9 cellular contexts compared by ENCODE assay signal in genomic region chr6:15036690-15037245, GRCh38.
DNase-seq lines count a peak whose midpoint lies in the region; ATAC-seq and TF ChIP-seq lines count a peak whose summit lies in the region.
"Had no signal": no experiment of that assay in that cellular context is flagged by ENCODE, and none has a peak within 500 bp of the region (broad histone marks: within the 10 kb centered on the region; RNA-seq: fewer than 3 reads in every experiment).

No MANE protein-coding gene starts in this region.

- H3K27ac ChIP-seq in HCT116 (ENCODE audit: low read depth, low read length): no peak overlapping the region

- CTCF ChIA-PET in HCT116 (lab: Charles Lee): no interaction called here

- no peak overlapping the region for H3K9ac ChIP-seq in HCT116 (ENCODE audit: low read length)

- H3K36me3 ChIP-seq in HCT116 (ENCODE audit: control insufficient read depth in 1 of 2, insufficient read depth in 2 of 2, low read length in 2 of 2) (no peaks in the 10 kb centered on the region), H7 (replicated peaks; ENCODE audit: control insufficient read depth, insufficient read depth, low read length) (no peaks in the 10 kb centered on the region)

- DNase-seq in HCT116 (ENCODE audit: low read depth, low spot score) (no peak), NCI-H82 (lab: John Stamatoyannopoulos, UW) (peak; percentile 96), cardiac septum (ENCODE audit: low spot score) (peak; percentile 90), retina (peak; percentile 39), NK-92 (lab: John Stamatoyannopoulos, UW; ENCODE audit: unreplicated experiment) (no peak), SIG-M5 treated with dmso at 0.1 percent for 504 hours (lab: John Stamatoyannopoulos, UW; ENCODE audit: unreplicated experiment) (no peak), H7 (no peak)
- DNase-seq: SW 1271 had no signal

- H3K9me3 ChIP-seq in HCT116 (ENCODE audit: control insufficient read depth in 1 of 2, insufficient read depth in 1 of 2, low read depth in 1 of 2, low read length in 2 of 2): no peaks in the 10 kb centered on the region

- POLR2A ChIA-PET in HCT116 (lab: Charles Lee): no interaction called here

- TF ChIP-seq CTCF in HCT116 (IDR thresholded peaks at IDR 0.05 in 2 of 3, conservative IDR thresholded peaks at IDR 0.05 in 1 of 3; ENCODE audit: borderline replicate concordance in 1 of 3, insufficient read depth in 1 of 3, low read depth in 2 of 3, low read length in 2 of 3): no peak

- peak; percentile 27 for ATAC-seq in HCT116
- no peak for ATAC-seq in GM18502 (IDR thresholded peaks at IDR 0.05; ENCODE audit: poor library complexity, unreplicated experiment)

- peaks cover 6 to 7% of the 10 kb centered on the region in 2 experiments; a peak in 2 of 4 replicates for H3K4me1 ChIP-seq in HCT116 (ENCODE audit: control insufficient read depth in 1 of 2, insufficient read depth in 2 of 2, low read length in 2 of 2)

- no peak overlapping the region for H3K4me3 ChIP-seq in HCT116 (replicated peaks in 1 of 2; ENCODE audit: low read depth in 1 of 2, low read length in 2 of 2)
- no peak overlapping the region for H3K4me3 ChIP-seq in H7 (ENCODE audit: insufficient read depth, low read depth, low read length)

- BruUV-seq in HCT116 (replicated peaks; lab: Mats Ljungman, UMichigan): no TSS peak

- H2AFZ ChIP-seq in HCT116 (ENCODE audit: low read depth, low read length, poor library complexity, severe bottlenecking): no peak overlapping the region

- TF ChIP-seq RAD21 in HCT116 (IDR thresholded peaks at IDR 0.05; ENCODE audit: low read depth): no peak

- no peaks in the 10 kb centered on the region for H4K20me1 ChIP-seq in HCT116 (ENCODE audit: insufficient read depth)

- intact Hi-C loops in HCT116 (cut with micrococcal nuclease): no loop called here
- intact Hi-C loops in cardiac septum (cut with DNase I): loop anchor here (5.0 kb wide), 2 partner anchors 154 to 206 kb away; no protein-coding TSS in a partner anchor

- RAD21 ChIA-PET in HCT116 (lab: Charles Lee; ENCODE audit: low non-redundant PET in 1 of 2, low total read pairs in 2 of 2, uncharacterized antibody in 2 of 2, unreplicated experiment in 2 of 2): no interaction called here

- TF ChIP-seq POLR2A in HCT116 (IDR thresholded peaks at IDR 0.05; ENCODE audit: borderline replicate concordance, extremely low read depth, insufficient read depth, insufficient read length): no peak

- H3K27me3 ChIP-seq in HCT116 (ENCODE audit: insufficient read depth, low read length) (no peaks in the 10 kb centered on the region), H7 (ENCODE audit: control insufficient read depth, insufficient read depth, low read length) (no peaks in the 10 kb centered on the region)

- no peaks in the 10 kb centered on the region for H3K79me2 ChIP-seq in HCT116 (ENCODE audit: insufficient read depth, low read length)

- H3K9me2 ChIP-seq in HCT116 (ENCODE audit: insufficient read depth): no peaks in the 10 kb centered on the region

- no peak overlapping the region for H3K4me2 ChIP-seq in HCT116 (ENCODE audit: low read length)

TF ChIP-seq in HCT116, 20 proteins besides CTCF, POLR2A, EP300 and RAD21:
- no peak for TF ChIP-seq ZBTB33 (IDR thresholded peaks at IDR 0.05; ENCODE audit: extremely low read depth, insufficient replicate concordance, low read length)
- no peak for TF ChIP-seq YY1 (IDR thresholded peaks at IDR 0.05; ENCODE audit: extremely low read depth, insufficient replicate concordance, low read depth, low read length)
- TF ChIP-seq POLR2AphosphoS5 (IDR thresholded peaks at IDR 0.05; ENCODE audit: low read depth, low read length): no peak
- TF ChIP-seq SIN3A (IDR thresholded peaks at IDR 0.05; ENCODE audit: low read depth): no peak
- TF ChIP-seq FOSL1 (IDR thresholded peaks at IDR 0.05; ENCODE audit: low read depth): no peak
- no peak for TF ChIP-seq EGR1 (IDR thresholded peaks at IDR 0.05; ENCODE audit: low read depth)
- no peak for TF ChIP-seq EZH2 (IDR thresholded peaks at IDR 0.05)
- TF ChIP-seq EZH2phosphoT487 (IDR thresholded peaks at IDR 0.05; ENCODE audit: borderline replicate concordance): no peak
- TF ChIP-seq ATF3 (IDR thresholded peaks at IDR 0.05): no peak
- TF ChIP-seq REST (IDR thresholded peaks at IDR 0.05; ENCODE audit: low read depth): no peak
- no peak for TF ChIP-seq SRF (IDR thresholded peaks at IDR 0.05; ENCODE audit: low read depth)
- TF ChIP-seq MAX (IDR thresholded peaks at IDR 0.05): no peak
- TF ChIP-seq ELF1 (IDR thresholded peaks at IDR 0.05; ENCODE audit: borderline replicate concordance, low read depth): no peak
- TF ChIP-seq CEBPB (IDR thresholded peaks at IDR 0.05; ENCODE audit: low read depth): no peak
- TF ChIP-seq CBX3 (IDR thresholded peaks at IDR 0.05; ENCODE audit: low read depth): no peak

Comparison
In these comparisons a context has a peak if more than half of its experiments do, and no peak if none do; other contexts are left out.
1. DNase-seq: peak in NCI-H82 (single experiment), cardiac septum (single experiment) and retina (single experiment); none in HCT116 (single experiment), NK-92 (single experiment), SIG-M5 treated with dmso at 0.1 percent for 504 hours (single experiment) and H7 (single experiment).